In genomic region chr6:149332602-149333311, GRCh38 we compare ENCODE assay signal across 1 cellular context.
TF ChIP-seq lines count a peak whose summit lies in the region.

No MANE protein-coding gene starts in this region.

TF ChIP-seq in GM23338, 12 proteins besides CTCF, POLR2A, EP300 and RAD21 (continued from another document):
- TF ChIP-seq REST (IDR thresholded peaks at IDR 0.05; ENCODE audit: unreplicated experiment): no peak
